Comparison of ENCODE assay signal across 1 cellular context in the genomic region with DNA sequence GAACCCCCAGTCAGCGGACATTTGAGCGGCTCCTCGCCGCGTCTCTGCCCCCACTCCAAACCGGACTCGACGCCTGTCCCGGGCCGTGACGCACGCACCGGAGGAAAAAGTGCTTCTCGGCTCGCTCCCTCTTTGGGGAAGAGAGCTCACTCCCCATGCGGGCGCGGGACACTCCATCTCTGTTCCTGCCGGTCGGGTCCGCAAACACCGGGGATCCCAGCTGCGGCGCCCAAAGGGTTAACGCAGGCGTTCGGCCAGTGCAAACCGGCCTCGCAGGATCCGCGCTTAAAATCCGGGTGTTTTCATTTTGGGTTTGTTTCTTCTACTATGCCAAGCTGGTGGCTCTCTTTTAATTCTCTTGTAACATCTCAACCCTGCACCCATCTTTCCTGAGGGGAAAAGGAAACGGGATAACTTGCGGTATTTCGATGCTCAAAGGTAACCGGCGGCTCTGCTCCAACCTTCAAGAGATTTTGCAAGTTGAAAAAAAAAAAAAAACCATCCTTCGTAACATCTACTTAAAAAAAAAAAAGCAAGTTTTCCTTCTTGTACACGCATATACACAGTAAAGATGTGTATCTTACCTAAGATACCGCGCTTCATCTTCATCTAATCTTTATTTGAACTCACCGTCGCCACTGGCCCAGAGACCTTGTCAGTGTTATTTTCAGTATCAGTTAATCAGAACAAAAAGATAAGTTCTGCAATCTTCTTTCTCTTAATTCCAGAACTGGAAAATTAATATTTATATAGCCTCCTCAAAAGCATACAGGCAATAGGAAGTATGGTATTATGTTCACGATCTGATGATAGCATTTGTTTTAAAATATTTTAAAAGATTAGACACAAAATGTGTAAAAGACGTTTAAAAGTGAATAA.
TF ChIP-seq lines count a peak whose summit lies in the region.

No MANE protein-coding gene starts in this region.

TF ChIP-seq in WTC11, 78 proteins besides CTCF, POLR2A, EP300 and RAD21 (continued from another document):
- 0 out of 2 replicates have a peak, but pooled peaks have one; percentile 47 for TF ChIP-seq ERG (CRISPR knock-in tag; IDR thresholded peaks at IDR 0.05)
- TF ChIP-seq OVOL2 (CRISPR knock-in tag; IDR thresholded peaks at IDR 0.05; ENCODE audit: borderline replicate concordance) = no peak
